8 cellular contexts compared by ENCODE assay signal in the genomic region with DNA sequence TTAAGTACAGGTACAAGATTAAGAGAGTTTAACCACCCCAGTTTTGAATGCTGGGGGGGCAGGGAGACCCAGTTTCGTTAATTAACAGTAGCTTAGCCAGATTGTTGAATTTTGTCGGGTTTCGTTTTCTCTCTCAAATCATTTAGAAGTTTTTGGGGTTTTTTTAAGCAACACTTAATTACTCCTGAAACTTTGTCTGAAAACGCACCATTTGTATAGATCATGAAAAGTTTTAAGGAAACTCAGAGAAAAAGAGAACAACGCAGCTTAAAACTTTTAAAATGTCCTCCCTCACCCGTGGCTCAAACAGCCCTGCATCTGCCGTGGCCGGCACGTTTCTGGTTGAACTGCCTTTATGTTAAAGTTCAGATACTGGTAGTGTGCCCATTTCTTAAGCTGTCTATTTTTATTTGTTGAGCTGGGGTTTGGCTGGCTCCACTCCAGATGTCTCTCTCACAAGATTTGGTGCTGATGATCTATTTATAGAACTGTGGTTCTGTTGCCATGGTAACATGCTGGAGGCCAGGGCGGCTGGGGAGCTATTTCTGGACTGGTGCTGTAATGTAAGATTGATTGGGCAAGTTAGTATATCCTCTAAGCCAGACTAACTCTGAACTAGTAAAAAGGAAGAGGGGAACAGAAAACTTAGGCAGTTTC. TPM values are rescaled to one million over a fixed set of nuclear protein-coding genes. Genes with fewer than 3 reads are reported as not detected.
DNase-seq lines count a peak whose midpoint lies in the region; ATAC-seq and TF ChIP-seq lines count a peak whose summit lies in the region.

No MANE protein-coding gene starts in this region.

- intact Hi-C loops in CD14-positive monocyte (cut with micrococcal nuclease) (loop anchor here (1.0 to 10.0 kb wide), 3 partner anchors 15 to 253 kb away; a partner anchor contains a TSS), mucosa of descending colon (cut with DNase I, micrococcal nuclease) (no loop called here), stomach (cut with DNase I; ENCODE audit: low total_unique reads) (loop anchor here (10.0 kb wide), 1 partner anchor 77 kb away; a partner anchor contains a TSS)

- WGBS in stomach, 5 donors, result 0 to 13% (median 2%) methylated on average over 10 of the region's 10 CpGs

- no peaks in the 10 kb centered on the region for H3K9me3 Mint-ChIP-seq in CD14-positive monocyte
- no peaks in the 10 kb centered on the region for H3K9me3 Mint-ChIP-seq in endothelial cell (ENCODE audit: unreplicated experiment)

- H3K27ac Mint-ChIP-seq in CD14-positive monocyte (peak overlapping the region; percentile 96 to 100 (median 99)), endothelial cell (ENCODE audit: unreplicated experiment) (peak overlapping the region; percentile 100)

- H3K4me3 ChIP-seq in mucosa of descending colon (no peak overlapping the region), stomach (peak overlapping the region; percentile 1 to 32 (median 21))

- H3K9me3 ChIP-seq in mucosa of descending colon, result no peaks in the 10 kb centered on the region
- no peaks in the 10 kb centered on the region for H3K9me3 ChIP-seq in stomach

- ATAC-seq in GM19025 (IDR thresholded peaks at IDR 0.05; ENCODE audit: low read depth, unreplicated experiment), result peak; percentile 77
- peak; percentile 90 for ATAC-seq in HG03135 (IDR thresholded peaks at IDR 0.05; ENCODE audit: unreplicated experiment)
- peak; percentile 88 for ATAC-seq in mucosa of descending colon

- peak overlapping the region; percentile 73 to 89 (median 86) for H3K27ac ChIP-seq in stomach

- H3K36me3 Mint-ChIP-seq in CD14-positive monocyte (peaks cover 64 to 74% of the 10 kb centered on the region in 2 donors), endothelial cell (ENCODE audit: low read depth, unreplicated experiment) (peaks cover 70% of the 10 kb centered on the region)

- H3K36me3 ChIP-seq in mucosa of descending colon (ENCODE audit: low read depth), result peaks cover 17% of the 10 kb centered on the region
- peaks cover 64 to 83% (median 78%) of the 10 kb centered on the region in 4 donors for H3K36me3 ChIP-seq in stomach

- TF ChIP-seq CTCF in CD14-positive monocyte (IDR thresholded peaks at IDR 0.05) (no peak), endothelial cell (IDR thresholded peaks at IDR 0.05; ENCODE audit: unreplicated experiment) (no peak), mucosa of descending colon (IDR thresholded peaks at IDR 0.05) (no peak), stomach (IDR thresholded peaks at IDR 0.05) (no peak)

- H3K4me1 Mint-ChIP-seq in CD14-positive monocyte, result peaks cover 40% of the 10 kb centered on the region
- H3K4me1 Mint-ChIP-seq in endothelial cell (ENCODE audit: unreplicated experiment), result peaks cover 56% of the 10 kb centered on the region

- H3K27me3 Mint-ChIP-seq in CD14-positive monocyte (ENCODE audit: low read depth in 3 of 3), result peaks cover 0 to 3% (median 0%) of the 10 kb centered on the region in 3 donors
- peaks cover 5% of the 10 kb centered on the region for H3K27me3 Mint-ChIP-seq in endothelial cell (ENCODE audit: unreplicated experiment)

- DNase-seq in CD14-positive monocyte (ENCODE audit: low spot score) (peak; percentile 92), NCI-H446 treated with DMSO at 0.1 percent for 48 hours (lab: John Stamatoyannopoulos, UW) (peak; percentile 97), endothelial cell (ENCODE audit: low spot score) (peak; percentile 49), mucosa of descending colon (peak; percentile 55 to 79 (median 79)), stomach (peak; percentile 92)
- peak; percentile 39 to 54 for DNase-seq in activated CD4-positive, alpha-beta T cell treated with anti-CD3 and anti-CD28 coated beads, Interleukin-2, amount 50 U/mL, for 48 hours

- H3K4me3 Mint-ChIP-seq in CD14-positive monocyte (peak overlapping the region; percentile 88 to 96), endothelial cell (ENCODE audit: unreplicated experiment) (peak overlapping the region; percentile 76)

- no peak for TF ChIP-seq POLR2A in stomach (IDR thresholded peaks at IDR 0.05)

- TF ChIP-seq EP300 in stomach (IDR thresholded peaks at IDR 0.05), result no peak

- no peaks in the 10 kb centered on the region for H3K27me3 ChIP-seq in stomach

- H3K4me1 ChIP-seq in mucosa of descending colon (ENCODE audit: low read depth), result peaks cover 21% of the 10 kb centered on the region
- peaks cover 32 to 63% (median 47%) of the 10 kb centered on the region in 4 donors for H3K4me1 ChIP-seq in stomach

RNA-seq across cellular contexts. Expression of a gene that starts 55.1 kb away (rescaled TPM):
- polyA plus RNA-seq in CD14-positive monocyte, result 100 to 1,000 TPM; 109 to 124 TPM
- 1,989 TPM for total RNA-seq in endothelial cell (ENCODE audit: unreplicated experiment)
- 100 to 1,000 TPM; 583 to 659 (median 632) TPM for total RNA-seq in mucosa of descending colon
- 1,000 to 10,000 TPM in 1 of 5 donors, 100 to 1,000 TPM in 4; 306 to 1,010 (median 502) TPM for total RNA-seq in stomach
- polyA plus RNA-seq in stomach, result 100 to 1,000 TPM; 794 to 911 (median 842) TPM

RNA-seq across cellular contexts. Expression of a gene that starts 56.9 kb away (rescaled TPM):
- polyA plus RNA-seq in CD14-positive monocyte, result not detected
- 4.9 TPM for total RNA-seq in endothelial cell (ENCODE audit: unreplicated experiment)
- 1 to 10 TPM in 2 of 3 donors, under 1 TPM in 1; 0.54 to 1.4 (median 1.0) TPM for total RNA-seq in mucosa of descending colon
- 10 to 100 TPM in 1 of 5 donors, 1 to 10 TPM in 1, under 1 TPM in 1, not detected in 2; 0.92 to 45.5 (median 2.6) TPM for total RNA-seq in stomach
- under 1 TPM in 1 of 3 donors, not detected in 2; 0.15 TPM for polyA plus RNA-seq in stomach

Comparison
In these comparisons a context has a peak if more than half of its experiments do, and no peak if none do; other contexts are left out.
1. DNase-seq: peak in every context shown above with its lines; median percentile 97 in NCI-H446 treated with DMSO at 0.1 percent for 48 hours; 92 in CD14-positive monocyte; 92 in stomach; 79 in mucosa of descending colon; 49 in endothelial cell; 46 in activated CD4-positive, alpha-beta T cell treated with anti-CD3 and anti-CD28 coated beads, Interleukin-2, amount 50 U/mL, for 48 hours.
2. intact Hi-C loops: an anchor here in CD14-positive monocyte (1.0 to 10.0 kb wide) and stomach (10.0 kb wide); none called in mucosa of descending colon.